10 cellular contexts compared by ENCODE assay signal in the genomic region with DNA sequence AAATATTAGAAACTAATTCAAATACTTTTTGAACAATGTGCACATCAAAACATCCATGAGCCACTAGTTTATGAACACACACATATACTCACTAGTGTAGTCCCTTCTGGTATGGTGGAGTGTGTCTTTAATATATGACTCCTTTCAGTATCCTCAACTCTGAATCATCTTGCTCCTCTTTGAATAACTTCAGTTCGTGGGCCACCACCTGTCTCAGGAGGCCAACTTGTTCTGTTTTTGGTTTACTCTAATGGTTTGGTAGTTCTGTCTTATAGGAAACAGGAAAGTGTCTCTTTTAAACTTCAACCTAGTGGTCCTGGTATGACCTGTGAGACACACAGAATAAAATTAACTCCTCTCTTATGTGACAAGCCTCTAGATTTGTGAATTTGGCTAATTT. TPM values are rescaled to one million over a fixed set of nuclear protein-coding genes. Genes with fewer than 3 reads are reported as not detected.
A peak's percentile ranks its signal among the peaks of the same experiment; 100 is the strongest.
DNase-seq lines count a peak whose midpoint lies in the region; ATAC-seq, FAIRE-seq and TF ChIP-seq lines count a peak whose summit lies in the region.
"Had no signal": no experiment of that assay in that cellular context is flagged by ENCODE, and none has a peak within 500 bp of the region (broad histone marks: within the 10 kb centered on the region; RNA-seq: fewer than 3 reads in every experiment).

No MANE protein-coding gene starts in this region.

- WGBS in endodermal cell (ENCODE audit: insufficient coverage in 1 of 2, insufficient read length in 1 of 2), 2 experiments: 64% methylated on average over 1 of the region's 1 CpG; no CpG with 5 or more reads in 1 of the 2 experiments
- 80 to 88% methylated on average over 1 of the region's 1 CpG for WGBS in pancreas, 2 donors

- intact Hi-C loops in pancreas (cut with DNase I): no loop called here

- no peak overlapping the region for H3K4me3 Mint-ChIP-seq in endodermal cell

- H3K9me3 Mint-ChIP-seq in endodermal cell: no peaks in the 10 kb centered on the region

- FAIRE-seq in pancreas (lab: Jason Lieb, UNC): no peak

- DNase-seq in endodermal cell (peak; percentile 58), SIG-M5 (lab: John Stamatoyannopoulos, UW) (no peak), NCI-H2107 treated with DMSO at 0.1 percent for 48 hours (lab: John Stamatoyannopoulos, UW; ENCODE audit: unreplicated experiment) (no peak), pancreas (no peak), right atrium auricular region (ENCODE audit: low spot score) (no peak)
- DNase-seq: head of caudate nucleus, SHP77 treated with DMSO at 0.1 percent for 48 hours had no signal

- peak; percentile 98 for ATAC-seq in GM18519 (IDR thresholded peaks at IDR 0.05; ENCODE audit: low FRiP score, unreplicated experiment)
- peak; percentile 96 for ATAC-seq in GM21390 (IDR thresholded peaks at IDR 0.05; ENCODE audit: unreplicated experiment)
- peak; percentile 96 for ATAC-seq in HG03175 (IDR thresholded peaks at IDR 0.05; ENCODE audit: unreplicated experiment)
- no peak for ATAC-seq in pancreas

- H3K4me1 ChIP-seq in endodermal cell (ENCODE audit: control insufficient read depth, insufficient read depth, low read length) (peaks cover 22% of the 10 kb centered on the region), pancreas (peaks cover 0 to 20% (median 8%) of the 10 kb centered on the region in 3 donors), right atrium auricular region (peaks cover 0 to 35% of the 10 kb centered on the region in 2 donors)

- H3K27ac Mint-ChIP-seq in endodermal cell: peak overlapping the region; percentile 65

- H3K27me3 ChIP-seq in endodermal cell (ENCODE audit: control insufficient read depth, insufficient read depth, low read length, poor library complexity, severe bottlenecking): no peaks in the 10 kb centered on the region
- H3K27me3 ChIP-seq in pancreas: no peaks in the 10 kb centered on the region
- H3K27me3 ChIP-seq in right atrium auricular region: no peaks in the 10 kb centered on the region

- H3K27me3 Mint-ChIP-seq in endodermal cell (ENCODE audit: insufficient read depth): no peaks in the 10 kb centered on the region

- peaks cover 76% of the 10 kb centered on the region for H3K4me1 Mint-ChIP-seq in endodermal cell

- H3K27ac ChIP-seq in endodermal cell (ENCODE audit: low read depth, low read length) (no peak overlapping the region), pancreas (no peak overlapping the region), right atrium auricular region (no peak overlapping the region)

- H3K9ac ChIP-seq in endodermal cell (ENCODE audit: extremely low read depth, low read length, poor library complexity, severe bottlenecking): no peak overlapping the region

- peaks cover 15% of the 10 kb centered on the region for H3K36me3 Mint-ChIP-seq in endodermal cell (ENCODE audit: low read depth)

- H3K9me3 ChIP-seq in endodermal cell (ENCODE audit: control insufficient read depth, low read length) (no peaks in the 10 kb centered on the region), pancreas (no peaks in the 10 kb centered on the region), right atrium auricular region (no peaks in the 10 kb centered on the region)

- H3K36me3 ChIP-seq in endodermal cell (ENCODE audit: control insufficient read depth, insufficient read depth, low read length) (peaks cover 24% of the 10 kb centered on the region), pancreas (no peaks in the 10 kb centered on the region), right atrium auricular region (no peaks in the 10 kb centered on the region)

- TF ChIP-seq CTCF in endodermal cell (conservative IDR thresholded peaks at IDR 0.05) (no peak), pancreas (IDR thresholded peaks at IDR 0.05) (no peak), right atrium auricular region (IDR thresholded peaks at IDR 0.05) (no peak)

- no peak overlapping the region for H3K4me3 ChIP-seq in endodermal cell (ENCODE audit: low read length)
- no peak overlapping the region for H3K4me3 ChIP-seq in pancreas
- no peak overlapping the region for H3K4me3 ChIP-seq in right atrium auricular region

RNA-seq across cellular contexts. Expression of a gene that starts 55.6 kb away (rescaled TPM):
- total RNA-seq in endodermal cell (10 to 100 TPM; 45.9 to 50.2 TPM), pancreas (10 to 100 TPM; 14.8 to 28.5 (median 17.0) TPM), right atrium auricular region (10 to 100 TPM; 19.0 to 19.7 TPM)
- 23.8 TPM for polyA plus RNA-seq in endodermal cell (2013, experiment 1 of 2)
- 25.2 TPM for polyA plus RNA-seq in endodermal cell (2013, experiment 2 of 2)
- 1 to 10 TPM; 4.2 to 5.9 TPM for polyA plus RNA-seq in pancreas

Comparison
In these comparisons a context has a peak if more than half of its experiments do, and no peak if none do; other contexts are left out.
1. ATAC-seq: peak in GM18519 (single experiment), GM21390 (single experiment) and HG03175 (single experiment); none in pancreas (0 of 4).